ENCODE assay signal across 19 cellular contexts in the genomic region with DNA sequence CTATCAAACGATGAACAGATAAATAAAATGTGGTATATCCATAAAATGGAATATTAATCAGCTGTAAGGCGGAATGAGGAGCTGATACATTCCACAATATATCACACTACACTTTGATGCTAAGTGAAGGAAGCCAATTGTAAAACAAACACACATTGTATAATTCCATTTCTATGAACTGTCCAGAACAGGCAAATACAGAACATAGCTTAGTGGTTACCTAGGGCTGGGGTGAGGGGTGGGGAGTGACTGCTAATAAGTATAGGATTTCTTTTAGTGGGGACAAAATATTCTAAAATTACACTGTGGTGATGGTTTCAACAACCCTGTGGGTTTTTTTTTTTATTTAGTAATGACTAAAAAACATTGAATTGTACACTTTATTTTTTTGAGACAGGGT.
"Had no signal": no experiment of that assay in that cellular context is flagged by ENCODE, and none has a peak within 500 bp of the region (broad histone marks: within the 10 kb centered on the region; RNA-seq: fewer than 3 reads in every experiment).

No MANE protein-coding gene starts in this region.

- DNase-seq: dermis blood vessel endothelial cell; dorsolateral prefrontal cortex; effector CD4-positive, alpha-beta T cell; effector memory CD4-positive, alpha-beta T cell; foreskin keratinocyte; heart left ventricle; hypothalamus; immature natural killer cell; left cardiac atrium; left lung; left ventricle myocardium superior; lower lobe of right lung; mesenchymal stem cell; mucosa of descending colon; naive B cell had no signal

- H3K36me3 ChIP-seq: esophagus muscularis mucosa, gastroesophageal sphincter, heart left ventricle, left lung, lower lobe of right lung had no signal

- H3K27ac ChIP-seq: coronary artery, dorsolateral prefrontal cortex, esophagus muscularis mucosa, foreskin keratinocyte, gastroesophageal sphincter, heart left ventricle, hepatocyte, left lung, lower lobe of right lung had no signal

- H3K9me3 ChIP-seq: esophagus muscularis mucosa, gastroesophageal sphincter, heart left ventricle, left lung, lower lobe of right lung, mucosa of descending colon had no signal

- ATAC-seq: foreskin keratinocyte, gastroesophageal sphincter, heart left ventricle, left cardiac atrium, left lung, left ventricle myocardium superior, lower lobe of right lung, mucosa of descending colon had no signal

- H2AFZ ChIP-seq: hepatocyte had no signal

- H3K4me1 ChIP-seq: esophagus muscularis mucosa, foreskin keratinocyte, gastroesophageal sphincter, heart left ventricle, left lung, lower lobe of right lung had no signal

- H3K4me3 ChIP-seq: coronary artery, dorsolateral prefrontal cortex, esophagus muscularis mucosa, gastroesophageal sphincter, heart left ventricle, hepatocyte, left lung, lower lobe of right lung, mucosa of descending colon had no signal

- H3K4me2 ChIP-seq: hepatocyte had no signal

- H3K27me3 ChIP-seq: dorsolateral prefrontal cortex, esophagus muscularis mucosa, foreskin keratinocyte, gastroesophageal sphincter, hepatocyte, left lung had no signal
